Comparison of ENCODE assay signal across 8 cellular contexts in genomic region chr9:38087934-38088925, GRCh38.
DNase-seq lines count a peak whose midpoint lies in the region; ATAC-seq and TF ChIP-seq lines count a peak whose summit lies in the region.

No MANE protein-coding gene starts in this region.

- H3K36me3 ChIP-seq in SU-DHL-6 (ENCODE audit: low read length), result no peaks in the 10 kb centered on the region

- no peak overlapping the region for H3K27ac ChIP-seq in SU-DHL-6 (ENCODE audit: low read depth, low read length)

- H3K4me2 ChIP-seq in SU-DHL-6 (ENCODE audit: low read depth, low read length, poor library complexity, severe bottlenecking), result no peak overlapping the region

- no peaks in the 10 kb centered on the region for H3K9me2 ChIP-seq in SU-DHL-6 (replicated peaks; ENCODE audit: insufficient read depth, low read length)

- no peaks in the 10 kb centered on the region for H3F3A ChIP-seq in SU-DHL-6 (ENCODE audit: insufficient read depth)

- H2AFZ ChIP-seq in SU-DHL-6 (ENCODE audit: low read depth, low read length, severe bottlenecking), result no peak overlapping the region

- H4K20me1 ChIP-seq in SU-DHL-6 (ENCODE audit: low read depth, low read length), result no peaks in the 10 kb centered on the region

- H3K9me3 ChIP-seq in SU-DHL-6 (ENCODE audit: insufficient read depth, low read length), result no peaks in the 10 kb centered on the region

- no peak overlapping the region for H3K4me3 ChIP-seq in SU-DHL-6 (ENCODE audit: insufficient read depth, low read length, poor library complexity, severe bottlenecking)

- no peaks in the 10 kb centered on the region for H3K79me2 ChIP-seq in SU-DHL-6 (ENCODE audit: insufficient read depth, low read length)

- TF ChIP-seq CTCF in SU-DHL-6 (IDR thresholded peaks at IDR 0.05; ENCODE audit: insufficient read depth, low read length, poor library complexity, severe bottlenecking), result peak; percentile 84

- peak; percentile 3 for DNase-seq in NOMO-1 treated with DMSO at 0.1 percent for 48 hours (lab: John Stamatoyannopoulos, UW; ENCODE audit: unreplicated experiment)
- DNase-seq in NOMO-1 (lab: John Stamatoyannopoulos, UW; ENCODE audit: unreplicated experiment in 2 of 2), result no peak
- peak; percentile 24 for DNase-seq in amniotic epithelial cell (ENCODE audit: low read depth)
- DNase-seq in hepatic stellate cell (ENCODE audit: low spot score), result peak; percentile 72
- peak; percentile 70 for DNase-seq in stimulated activated CD4-positive, alpha-beta T cell treated with anti-CD3 and anti-CD28 coated beads, Interleukin-12 subunit alpha, Interleukin-12 subunit beta, amount 100 ng/mL, for 4 hours
- no peak for DNase-seq in NCI-H226

- H3K9ac ChIP-seq in SU-DHL-6 (ENCODE audit: low read length), result no peak overlapping the region

- H3K27me3 ChIP-seq in SU-DHL-6 (ENCODE audit: low read length), result no peaks in the 10 kb centered on the region

- ATAC-seq in HG03175 (IDR thresholded peaks at IDR 0.05; ENCODE audit: unreplicated experiment), result peak; percentile 46

Comparison
In these comparisons a context has a peak if more than half of its experiments do, and no peak if none do; other contexts are left out.
1. DNase-seq: peak in NOMO-1 treated with DMSO at 0.1 percent for 48 hours (single experiment), amniotic epithelial cell (single experiment), hepatic stellate cell (single experiment) and stimulated activated CD4-positive, alpha-beta T cell treated with anti-CD3 and anti-CD28 coated beads, Interleukin-12 subunit alpha, Interleukin-12 subunit beta, amount 100 ng/mL, for 4 hours (single experiment); none in NOMO-1 (0 of 2) and NCI-H226 (single experiment).